1 cellular context compared by ENCODE assay signal in the genomic region with DNA sequence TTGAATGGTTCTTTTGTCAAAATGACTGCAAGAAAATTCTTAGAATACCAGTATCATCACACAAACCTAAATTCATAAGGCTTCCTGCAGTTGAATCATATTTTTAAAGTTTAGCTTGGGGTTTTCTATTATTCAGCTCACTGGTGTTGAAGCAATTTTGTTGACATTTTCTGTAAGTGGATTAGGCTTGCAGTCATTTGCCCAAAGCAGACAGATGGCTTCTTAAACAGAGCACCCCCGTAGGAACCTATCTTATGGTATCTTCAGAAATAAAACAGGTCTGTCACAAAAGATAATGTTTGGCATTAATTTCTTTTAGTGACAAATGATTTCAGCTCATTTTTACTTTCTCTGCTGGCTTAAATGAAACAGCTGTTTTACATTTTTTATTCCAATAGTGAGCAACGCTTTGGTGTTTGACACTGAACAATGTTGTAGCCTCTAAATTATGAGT.
A peak's percentile ranks its signal among the peaks of the same experiment; 100 is the strongest.
TF ChIP-seq lines count a peak whose summit lies in the region.

No MANE protein-coding gene starts in this region.

TF ChIP-seq in SK-N-SH, 30 proteins besides CTCF, POLR2A, EP300 and RAD21 (continued from another document):
- TF ChIP-seq, protein P1, sequence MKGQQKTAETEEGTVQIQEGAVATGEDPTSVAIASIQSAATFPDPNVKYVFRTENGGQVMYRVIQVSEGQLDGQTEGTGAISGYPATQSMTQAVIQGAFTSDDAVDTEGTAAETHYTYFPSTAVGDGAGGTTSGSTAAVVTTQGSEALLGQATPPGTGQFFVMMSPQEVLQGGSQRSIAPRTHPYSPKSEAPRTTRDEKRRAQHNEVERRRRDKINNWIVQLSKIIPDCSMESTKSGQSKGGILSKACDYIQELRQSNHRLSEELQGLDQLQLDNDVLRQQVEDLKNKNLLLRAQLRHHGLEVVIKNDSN (IDR thresholded peaks at IDR 0.05; ENCODE audit: borderline replicate concordance, low read depth) = no peak
- TF ChIP-seq YY1 (IDR thresholded peaks at IDR 0.05; ENCODE audit: low read depth) = no peak
- TF ChIP-seq, protein P2, sequence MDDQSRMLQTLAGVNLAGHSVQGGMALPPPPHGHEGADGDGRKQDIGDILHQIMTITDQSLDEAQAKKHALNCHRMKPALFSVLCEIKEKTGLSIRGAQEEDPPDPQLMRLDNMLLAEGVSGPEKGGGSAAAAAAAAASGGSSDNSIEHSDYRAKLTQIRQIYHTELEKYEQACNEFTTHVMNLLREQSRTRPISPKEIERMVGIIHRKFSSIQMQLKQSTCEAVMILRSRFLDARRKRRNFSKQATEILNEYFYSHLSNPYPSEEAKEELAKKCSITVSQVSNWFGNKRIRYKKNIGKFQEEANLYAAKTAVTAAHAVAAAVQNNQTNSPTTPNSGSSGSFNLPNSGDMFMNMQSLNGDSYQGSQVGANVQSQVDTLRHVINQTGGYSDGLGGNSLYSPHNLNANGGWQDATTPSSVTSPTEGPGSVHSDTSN (IDR thresholded peaks at IDR 0.05) = peak; percentile 81
- TF ChIP-seq ELF1 (IDR thresholded peaks at IDR 0.05) = no peak
- TF ChIP-seq FOSL2 (IDR thresholded peaks at IDR 0.05; ENCODE audit: borderline replicate concordance, low read depth) = peak; percentile 32; the same call in 1 of the 2 replicates
- TF ChIP-seq MEF2A (IDR thresholded peaks at IDR 0.05; ENCODE audit: borderline replicate concordance, low read depth) = no peak
- TF ChIP-seq MXI1 (IDR thresholded peaks at IDR 0.05; ENCODE audit: low read depth, low read length) = peak; percentile 48; the same call in 1 of the 2 replicates
- TF ChIP-seq, protein P3, sequence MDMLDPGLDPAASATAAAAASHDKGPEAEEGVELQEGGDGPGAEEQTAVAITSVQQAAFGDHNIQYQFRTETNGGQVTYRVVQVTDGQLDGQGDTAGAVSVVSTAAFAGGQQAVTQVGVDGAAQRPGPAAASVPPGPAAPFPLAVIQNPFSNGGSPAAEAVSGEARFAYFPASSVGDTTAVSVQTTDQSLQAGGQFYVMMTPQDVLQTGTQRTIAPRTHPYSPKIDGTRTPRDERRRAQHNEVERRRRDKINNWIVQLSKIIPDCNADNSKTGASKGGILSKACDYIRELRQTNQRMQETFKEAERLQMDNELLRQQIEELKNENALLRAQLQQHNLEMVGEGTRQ (IDR thresholded peaks at IDR 0.05; ENCODE audit: borderline replicate concordance, low read depth, low read length) = no peak
- TF ChIP-seq SMC3 (IDR thresholded peaks at IDR 0.05; ENCODE audit: low read depth, low read length) = no peak
- no peak for TF ChIP-seq GABPA (IDR thresholded peaks at IDR 0.05; ENCODE audit: low read depth)
- TF ChIP-seq NRF1 (IDR thresholded peaks at IDR 0.05; ENCODE audit: low read depth, low read length) = no peak
- TF ChIP-seq NFIC (IDR thresholded peaks at IDR 0.05; ENCODE audit: borderline replicate concordance) = 0 out of 2 replicates have a peak, but pooled peaks have one; percentile 18
- TF ChIP-seq SIN3A (IDR thresholded peaks at IDR 0.05; ENCODE audit: borderline replicate concordance, low read depth, low read length) = peak; percentile 47; the same call in 1 of the 2 replicates
- TF ChIP-seq, protein P4, sequence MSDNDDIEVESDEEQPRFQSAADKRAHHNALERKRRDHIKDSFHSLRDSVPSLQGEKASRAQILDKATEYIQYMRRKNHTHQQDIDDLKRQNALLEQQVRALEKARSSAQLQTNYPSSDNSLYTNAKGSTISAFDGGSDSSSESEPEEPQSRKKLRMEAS (IDR thresholded peaks at IDR 0.05; ENCODE audit: low read depth) = no peak
- TF ChIP-seq, protein P5, sequence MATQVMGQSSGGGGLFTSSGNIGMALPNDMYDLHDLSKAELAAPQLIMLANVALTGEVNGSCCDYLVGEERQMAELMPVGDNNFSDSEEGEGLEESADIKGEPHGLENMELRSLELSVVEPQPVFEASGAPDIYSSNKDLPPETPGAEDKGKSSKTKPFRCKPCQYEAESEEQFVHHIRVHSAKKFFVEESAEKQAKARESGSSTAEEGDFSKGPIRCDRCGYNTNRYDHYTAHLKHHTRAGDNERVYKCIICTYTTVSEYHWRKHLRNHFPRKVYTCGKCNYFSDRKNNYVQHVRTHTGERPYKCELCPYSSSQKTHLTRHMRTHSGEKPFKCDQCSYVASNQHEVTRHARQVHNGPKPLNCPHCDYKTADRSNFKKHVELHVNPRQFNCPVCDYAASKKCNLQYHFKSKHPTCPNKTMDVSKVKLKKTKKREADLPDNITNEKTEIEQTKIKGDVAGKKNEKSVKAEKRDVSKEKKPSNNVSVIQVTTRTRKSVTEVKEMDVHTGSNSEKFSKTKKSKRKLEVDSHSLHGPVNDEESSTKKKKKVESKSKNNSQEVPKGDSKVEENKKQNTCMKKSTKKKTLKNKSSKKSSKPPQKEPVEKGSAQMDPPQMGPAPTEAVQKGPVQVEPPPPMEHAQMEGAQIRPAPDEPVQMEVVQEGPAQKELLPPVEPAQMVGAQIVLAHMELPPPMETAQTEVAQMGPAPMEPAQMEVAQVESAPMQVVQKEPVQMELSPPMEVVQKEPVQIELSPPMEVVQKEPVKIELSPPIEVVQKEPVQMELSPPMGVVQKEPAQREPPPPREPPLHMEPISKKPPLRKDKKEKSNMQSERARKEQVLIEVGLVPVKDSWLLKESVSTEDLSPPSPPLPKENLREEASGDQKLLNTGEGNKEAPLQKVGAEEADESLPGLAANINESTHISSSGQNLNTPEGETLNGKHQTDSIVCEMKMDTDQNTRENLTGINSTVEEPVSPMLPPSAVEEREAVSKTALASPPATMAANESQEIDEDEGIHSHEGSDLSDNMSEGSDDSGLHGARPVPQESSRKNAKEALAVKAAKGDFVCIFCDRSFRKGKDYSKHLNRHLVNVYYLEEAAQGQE (IDR thresholded peaks at IDR 0.05; ENCODE audit: low read depth, low read length) = no peak
- no peak for TF ChIP-seq EZH2phosphoT487 (IDR thresholded peaks at IDR 0.05; ENCODE audit: borderline replicate concordance, low read depth)
- peak; percentile 91 for TF ChIP-seq TCF12 (IDR thresholded peaks at IDR 0.05)
- TF ChIP-seq RCOR1 (IDR thresholded peaks at IDR 0.05; ENCODE audit: low read length) = peak; percentile 88
